In the genomic region with DNA sequence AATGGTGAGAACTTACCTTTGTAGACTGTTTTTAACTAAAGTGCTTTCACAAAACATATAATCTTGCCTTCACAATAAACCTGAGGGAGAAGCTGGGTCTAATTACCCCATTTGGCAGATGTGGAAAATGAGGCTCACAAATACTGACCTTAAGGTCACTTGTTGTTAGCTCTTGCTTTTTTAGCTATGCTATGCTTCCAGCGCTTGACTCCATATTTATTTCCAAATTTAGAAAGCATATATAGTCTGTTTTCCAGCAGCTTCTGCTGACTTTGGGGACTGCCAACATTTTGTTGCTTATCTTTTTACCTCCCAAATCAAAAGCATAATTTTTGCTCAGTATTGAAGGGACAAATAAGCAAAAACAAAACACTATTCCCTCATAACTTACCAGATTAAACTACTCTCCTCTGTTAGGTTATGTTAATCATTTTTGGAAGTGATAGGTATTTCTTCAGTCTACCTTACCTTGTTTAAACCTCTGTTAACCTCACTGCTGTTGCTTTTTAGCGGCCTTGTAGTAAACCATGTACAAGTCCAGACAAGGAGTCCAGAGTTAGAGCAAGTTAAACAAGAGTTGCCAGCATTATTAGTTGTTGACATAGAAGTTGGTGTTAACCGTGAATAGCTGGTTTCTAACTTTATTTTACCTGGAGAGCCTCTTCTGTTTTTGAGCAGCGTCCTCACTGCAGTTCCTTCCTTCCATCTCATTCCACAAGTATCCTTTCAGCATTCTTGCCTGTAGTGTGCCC, we compare ENCODE assay signal across 14 cellular contexts.
"Had no signal": no experiment of that assay in that cellular context is flagged by ENCODE, and none has a peak within 500 bp of the region (broad histone marks: within the 10 kb centered on the region; RNA-seq: fewer than 3 reads in every experiment).

No MANE protein-coding gene starts in this region.

- H3K27me3 ChIP-seq: transverse colon had no signal

- H3K36me3 Mint-ChIP-seq: activated naive CD4-positive, alpha-beta T cell treated with anti-CD3 and anti-CD28 coated beads, Interleukin-2, amount 10 ng/mL, durations not matched to agents 7 days and 5 days; naive B cell had no signal

- ATAC-seq: activated T-cell treated with anti-CD3 and anti-CD28 coated beads, Interleukin-2, amount 50 U/mL, for 4 hours had no signal

- H3K9me3 ChIP-seq: left ventricle myocardium inferior, transverse colon had no signal

- H3K27ac ChIP-seq: left ventricle myocardium inferior, transverse colon had no signal

- H3K9me3 Mint-ChIP-seq: activated naive CD4-positive, alpha-beta T cell treated with anti-CD3 and anti-CD28 coated beads, Interleukin-2, amount 10 ng/mL, durations not matched to agents 7 days and 5 days; activated T-cell treated with anti-CD3 and anti-CD28 coated beads, Interleukin-2, amount 50 U/mL, for 4 hours; naive B cell; stimulated activated naive CD8-positive, alpha-beta T cell treated with anti-CD3 and anti-CD28 coated beads, Interleukin-15, Interleukin-2, amounts not matched to agents 100 ng/mL and 50 ng/mL, for 24 hours; T-helper 1 cell treated with Interleukin-12 subunit alpha and Interleukin-12 subunit beta and Interleukin-4 antibody, amounts not matched to agents 30 μg/mL and 1 μg/mL, for 36 hours had no signal

- FAIRE-seq: frontal cortex had no signal

- H3K4me1 Mint-ChIP-seq: activated naive CD4-positive, alpha-beta T cell treated with anti-CD3 and anti-CD28 coated beads, Interleukin-2, amount 10 ng/mL, durations not matched to agents 7 days and 5 days had no signal

- H3K4me3 ChIP-seq: left ventricle myocardium inferior, transverse colon had no signal

- H3K4me3 Mint-ChIP-seq: activated naive CD4-positive, alpha-beta T cell treated with anti-CD3 and anti-CD28 coated beads, Interleukin-2, amount 10 ng/mL, durations not matched to agents 7 days and 5 days; activated T-cell treated with anti-CD3 and anti-CD28 coated beads, Interleukin-2, amount 50 U/mL, for 4 hours; naive B cell; neural crest cell; stimulated activated naive CD8-positive, alpha-beta T cell treated with anti-CD3 and anti-CD28 coated beads, Interleukin-15, Interleukin-2, amounts not matched to agents 100 ng/mL and 50 ng/mL, for 24 hours; T-helper 1 cell treated with Interleukin-12 subunit alpha and Interleukin-12 subunit beta and Interleukin-4 antibody, amounts not matched to agents 30 μg/mL and 1 μg/mL, for 36 hours had no signal

- H3K36me3 ChIP-seq: left ventricle myocardium inferior, transverse colon had no signal

- H3K27me3 Mint-ChIP-seq: activated naive CD4-positive, alpha-beta T cell treated with anti-CD3 and anti-CD28 coated beads, Interleukin-2, amount 10 ng/mL, durations not matched to agents 7 days and 5 days; naive B cell; stimulated activated naive CD8-positive, alpha-beta T cell treated with anti-CD3 and anti-CD28 coated beads, Interleukin-15, Interleukin-2, amounts not matched to agents 100 ng/mL and 50 ng/mL, for 24 hours had no signal

- H3K27ac Mint-ChIP-seq: activated naive CD4-positive, alpha-beta T cell treated with anti-CD3 and anti-CD28 coated beads, Interleukin-2, amount 10 ng/mL, durations not matched to agents 7 days and 5 days; naive B cell; stimulated activated naive CD8-positive, alpha-beta T cell treated with anti-CD3 and anti-CD28 coated beads, Interleukin-15, Interleukin-2, amounts not matched to agents 100 ng/mL and 50 ng/mL, for 24 hours; T-helper 1 cell treated with Interleukin-12 subunit alpha and Interleukin-12 subunit beta and Interleukin-4 antibody, amounts not matched to agents 30 μg/mL and 1 μg/mL, for 36 hours had no signal

- DNase-seq: activated CD4-positive, alpha-beta T cell treated with anti-CD3 and anti-CD28 coated beads, Interleukin-2, amount 50 U/mL, for 1 hour; activated CD4-positive, CD25-positive, alpha-beta regulatory T cell treated with anti-CD3 and anti-CD28 coated beads, Interleukin-2, amount 50 U/mL, for 72 hours; activated CD8-positive, alpha-beta memory T cell treated with anti-CD3 and anti-CD28 coated beads, Interleukin-2, amount 50 U/mL, for 4 hours; activated effector memory CD4-positive, alpha-beta T cell treated with Interleukin-2 at 50 U/mL for 16 hours; activated naive CD4-positive, alpha-beta T cell treated with anti-CD3 and anti-CD28 coated beads, Interleukin-2, amount 10 ng/mL, durations not matched to agents 7 days and 5 days; activated T-cell treated with anti-CD3 and anti-CD28 coated beads, Interleukin-2, amount 50 U/mL, for 4 hours; effector CD4-positive, alpha-beta T cell; left ventricle myocardium inferior; naive B cell; transverse colon had no signal
